1 cellular context compared by ENCODE assay signal in genomic region chr1:180842482-180842881, GRCh38.
TF ChIP-seq lines count a peak whose summit lies in the region.

No MANE protein-coding gene starts in this region.

TF ChIP-seq in GM23338, 12 proteins besides CTCF, POLR2A, EP300 and RAD21 (continued from another document):
- TF ChIP-seq REST (IDR thresholded peaks at IDR 0.05; ENCODE audit: unreplicated experiment): no peak
- no peak for TF ChIP-seq NANOG (IDR thresholded peaks at IDR 0.05; ENCODE audit: borderline replicate concordance)
- no peak for TF ChIP-seq ZNF462 (CRISPR knock-in tag; IDR thresholded peaks at IDR 0.05)
- no peak for TF ChIP-seq STAT1 (IDR thresholded peaks at IDR 0.05; ENCODE audit: unreplicated experiment)
- no peak for TF ChIP-seq JUNB (IDR thresholded peaks at IDR 0.05; ENCODE audit: unreplicated experiment)
- TF ChIP-seq ZNF331 (CRISPR knock-in tag; IDR thresholded peaks at IDR 0.05; ENCODE audit: low read depth): no peak
- no peak for TF ChIP-seq ZNF114 (CRISPR knock-in tag; IDR thresholded peaks at IDR 0.05)
- TF ChIP-seq EZH2 (IDR thresholded peaks at IDR 0.05; ENCODE audit: low read depth, unreplicated experiment): no peak
- TF ChIP-seq POLR2AphosphoS5 (IDR thresholded peaks at IDR 0.05; ENCODE audit: low read depth): no peak
